In the genomic region with DNA sequence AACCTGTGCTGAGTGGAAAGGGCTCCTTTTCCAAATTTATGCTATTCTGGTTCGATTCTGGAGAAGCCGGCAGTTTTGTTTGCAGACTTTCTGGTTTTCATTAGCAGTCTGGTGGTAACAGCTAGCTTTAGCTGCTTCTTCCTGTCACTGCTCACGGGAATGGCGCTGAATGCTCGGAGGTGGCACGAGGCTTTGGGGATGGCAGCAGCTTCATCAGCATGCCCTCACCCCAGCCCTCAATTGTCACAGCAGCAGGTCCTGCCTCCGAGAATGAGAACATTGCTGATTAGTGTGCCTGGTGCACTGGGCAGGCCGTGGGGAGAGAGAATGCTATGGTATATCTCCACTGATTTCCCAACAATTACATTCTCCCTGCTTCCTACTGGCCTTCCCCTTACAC, we compare ENCODE assay signal across 17 cellular contexts.
"Had no signal": no experiment of that assay in that cellular context is flagged by ENCODE, and none has a peak within 500 bp of the region (broad histone marks: within the 10 kb centered on the region; RNA-seq: fewer than 3 reads in every experiment).

No MANE protein-coding gene starts in this region.

- H3K4me3 Mint-ChIP-seq: brain; dendritic cell treated with granulocyte-macrophage colony-stimulating factor and Interleukin-4, amounts not matched to agents 40 ng/mL and 50 ng/mL, for 4 days; naive B cell; stimulated activated naive CD8-positive, alpha-beta T cell treated with anti-CD3 and anti-CD28 coated beads, Interleukin-15, Interleukin-2, amounts not matched to agents 100 ng/mL and 50 ng/mL, for 24 hours had no signal

- H3K27ac ChIP-seq: esophagus squamous epithelium, testis, upper lobe of right lung had no signal

- H3K4me3 ChIP-seq: esophagus squamous epithelium, testis, upper lobe of right lung had no signal

- DNase-seq: activated CD4-positive, alpha-beta T cell treated with anti-CD3 and anti-CD28 coated beads, Interleukin-2, amount 50 U/mL, for 4 hours; activated CD4-positive, CD25-positive, alpha-beta regulatory T cell treated with anti-CD3 and anti-CD28 coated beads, Interleukin-2, amount 50 U/mL, for 72 hours; activated T-cell treated with anti-CD3 and anti-CD28 coated beads, Interleukin-2, amount 50 U/mL, for 1 hour; cerebellar nuclear complex; esophagus squamous epithelium; foreskin melanocyte; naive B cell; stimulated activated CD4-positive, alpha-beta T cell treated with anti-CD3 and anti-CD28 coated beads, Interleukin-12 subunit alpha, Interleukin-12 subunit beta, amount 100 ng/mL, for 4 hours; SW 1271; testis; upper lobe of right lung had no signal

- H3K9me3 Mint-ChIP-seq: brain; dendritic cell treated with granulocyte-macrophage colony-stimulating factor and Interleukin-4, amounts not matched to agents 40 ng/mL and 50 ng/mL, for 4 days; naive B cell; stimulated activated naive CD8-positive, alpha-beta T cell treated with anti-CD3 and anti-CD28 coated beads, Interleukin-15, Interleukin-2, amounts not matched to agents 100 ng/mL and 50 ng/mL, for 24 hours had no signal

- H3K27me3 Mint-ChIP-seq: brain, naive B cell had no signal

- H3K4me1 ChIP-seq: testis had no signal

- H3K27me3 ChIP-seq: esophagus squamous epithelium, testis, upper lobe of right lung had no signal

- H3K27ac Mint-ChIP-seq: activated naive CD4-positive, alpha-beta T cell treated with anti-CD3 and anti-CD28 coated beads, Interleukin-2, amount 50 U/mL, for 72 hours; dendritic cell treated with granulocyte-macrophage colony-stimulating factor and Interleukin-4, amounts not matched to agents 40 ng/mL and 50 ng/mL, for 4 days; progenitor cell of endocrine pancreas; stimulated activated naive CD8-positive, alpha-beta T cell treated with anti-CD3 and anti-CD28 coated beads, Interleukin-15, Interleukin-2, amounts not matched to agents 100 ng/mL and 50 ng/mL, for 24 hours had no signal

- ATAC-seq: activated naive CD4-positive, alpha-beta T cell treated with anti-CD3 and anti-CD28 coated beads, Interleukin-2, amount 50 U/mL, for 72 hours; sciatic nerve; upper lobe of right lung had no signal

- H3K36me3 Mint-ChIP-seq: brain had no signal

- H3K9me3 ChIP-seq: esophagus squamous epithelium, testis, upper lobe of right lung had no signal
